Comparison of ENCODE assay signal across 8 cellular contexts in the genomic region with DNA sequence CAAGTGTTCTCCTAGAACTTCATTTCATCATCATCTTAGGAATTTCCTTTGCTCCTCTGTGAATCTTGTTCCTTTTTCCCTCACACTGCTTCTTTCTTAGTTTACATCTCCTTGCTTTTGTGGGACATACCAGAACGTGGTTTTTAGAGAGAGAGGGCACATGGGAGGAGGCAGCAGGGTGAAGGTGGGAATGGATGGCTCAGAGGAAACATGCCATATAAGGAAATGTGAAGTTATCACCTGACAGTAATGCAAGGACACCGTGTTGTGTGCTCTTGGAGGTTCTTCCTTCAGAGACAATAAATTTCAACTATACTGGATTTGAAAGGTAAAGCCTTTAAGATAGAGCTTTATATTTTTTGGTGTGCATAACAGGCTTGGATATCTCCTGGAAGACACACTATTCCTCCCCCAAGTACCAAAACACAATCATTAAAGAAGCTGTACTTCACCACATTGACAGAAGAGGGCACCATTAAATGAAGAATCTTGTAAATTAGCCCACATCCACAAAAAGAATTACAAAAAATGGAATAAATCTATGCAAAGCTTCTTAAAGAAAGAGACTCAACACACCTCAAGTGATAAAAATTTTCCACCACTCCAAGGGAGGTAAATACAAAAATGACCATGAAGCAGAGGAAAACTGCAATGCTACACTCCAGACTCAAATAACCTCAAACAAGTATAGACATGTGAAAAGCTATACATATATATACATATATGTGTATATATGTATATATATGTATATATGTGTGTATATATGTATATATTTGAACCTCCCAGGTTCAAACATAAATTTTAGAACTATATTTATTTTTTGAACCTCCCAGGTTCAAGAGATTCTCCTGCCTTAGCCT. TPM values are rescaled to one million over a fixed set of nuclear protein-coding genes. Genes with fewer than 3 reads are reported as not detected.
DNase-seq lines count a peak whose midpoint lies in the region.

No MANE protein-coding gene starts in this region.

- H3K9ac ChIP-seq in adipocyte (ENCODE audit: low read length), result no peak overlapping the region

- no peaks in the 10 kb centered on the region for H3K4me1 ChIP-seq in adipocyte (ENCODE audit: control insufficient read depth, insufficient read depth, low read length)

- intact Hi-C loops in posterior cingulate gyrus (cut with DNase I), result loop anchor here (2.0 kb wide), 1 partner anchor 52 kb away; no protein-coding TSS in a partner anchor

- H3K27me3 ChIP-seq in adipocyte (replicated peaks; ENCODE audit: control insufficient read depth, insufficient read depth, low read length), result no peaks in the 10 kb centered on the region

- H3K9me3 ChIP-seq in adipocyte (ENCODE audit: control insufficient read depth, low read length), result no peaks in the 10 kb centered on the region

- DNase-seq in NCI-H1092 treated with DMSO at 0.1 percent for 48 hours (lab: John Stamatoyannopoulos, UW), result peak; percentile 5
- DNase-seq in NCI-H1092 (lab: John Stamatoyannopoulos, UW), result no peak
- DNase-seq in HT1080 (ENCODE audit: low read depth), result peak; percentile 42
- DNase-seq in adipocyte (ENCODE audit: low read depth), result peak; percentile 64
- peak; percentile 43 for DNase-seq in kidney tubule cell (ENCODE audit: low spot score)
- no peak for DNase-seq in posterior cingulate gyrus
- no peak for DNase-seq in NCI-H2029 (lab: John Stamatoyannopoulos, UW)
- DNase-seq in DMS79 treated with DMSO at 0.1 percent for 48 hours (lab: John Stamatoyannopoulos, UW), result no peak

- H3K36me3 ChIP-seq in adipocyte (ENCODE audit: control insufficient read depth, insufficient read depth, low read length, severe bottlenecking), result no peaks in the 10 kb centered on the region

- no peak overlapping the region for H3K4me3 ChIP-seq in adipocyte (ENCODE audit: low read length)

RNA-seq across cellular contexts. Expression of a gene that starts 26.1 kb away (rescaled TPM):
- not detected in 2 replicates for total RNA-seq in HT1080 (2014; rRNA removed; shearing (Covaris generic))
- polyA plus RNA-seq in HT1080 (2015; cell fraction: cytosol; rRNA removed), result not detected in 2 replicates
- polyA plus RNA-seq in HT1080 (2015; cell fraction: nucleus; rRNA removed), result not detected in 2 replicates

Comparison
In these comparisons a context has a peak if more than half of its experiments do, and no peak if none do; other contexts are left out.
1. DNase-seq: peak in NCI-H1092 treated with DMSO at 0.1 percent for 48 hours (single experiment), HT1080 (single experiment), adipocyte (single experiment) and kidney tubule cell (single experiment); none in NCI-H1092 (single experiment), posterior cingulate gyrus (0 of 10), NCI-H2029 (single experiment) and DMS79 treated with DMSO at 0.1 percent for 48 hours (single experiment).